12 cellular contexts compared by ENCODE assay signal in the genomic region with DNA sequence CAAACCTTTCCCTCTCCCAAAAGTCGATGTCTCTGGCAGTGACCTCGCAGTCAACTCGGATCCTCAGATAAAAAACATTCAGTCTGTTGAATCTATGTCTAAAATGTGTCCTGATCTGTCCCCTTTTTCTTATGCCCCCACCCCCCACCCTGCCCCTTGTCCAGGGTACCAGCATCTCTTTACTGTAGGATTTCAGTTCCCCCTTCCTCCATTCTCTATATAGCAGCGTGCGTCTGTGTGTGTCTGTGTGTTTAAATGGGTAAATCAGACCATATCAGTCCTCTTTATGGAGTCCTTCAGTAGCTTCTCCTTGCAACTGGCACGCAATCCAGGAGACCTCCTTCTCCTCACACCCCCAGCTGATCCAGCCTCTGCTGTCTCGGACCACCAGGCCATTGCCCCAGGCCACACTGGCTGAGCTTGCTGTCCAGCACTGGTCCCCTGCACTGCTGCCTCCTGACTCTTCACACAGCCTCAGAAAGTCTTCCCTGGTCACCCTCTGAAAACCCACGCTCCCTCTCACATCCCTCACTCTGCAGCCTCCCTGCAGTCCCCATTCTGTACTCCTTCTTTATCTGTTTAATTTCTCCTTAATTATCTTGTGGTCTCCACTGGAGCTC. TPM values are rescaled to one million over a fixed set of nuclear protein-coding genes. Genes with fewer than 3 reads are reported as not detected.
DNase-seq lines count a peak whose midpoint lies in the region; ATAC-seq and TF ChIP-seq lines count a peak whose summit lies in the region.
"Had no signal": no experiment of that assay in that cellular context is flagged by ENCODE, and none has a peak within 500 bp of the region (broad histone marks: within the 10 kb centered on the region; RNA-seq: fewer than 3 reads in every experiment).

No MANE protein-coding gene starts in this region.

- intact Hi-C loops in PC-3 (cut with micrococcal nuclease): no loop called here
- intact Hi-C loops in uterus (cut with DNase I; ENCODE audit: low total_unique reads): no loop called here

- H3F3A ChIP-seq in PC-3 (ENCODE audit: low read length, unreplicated experiment): peaks cover 20% of the 10 kb centered on the region

- POLR2A ChIA-PET in PC-3 (lab: Charles Lee; ENCODE audit: unreplicated experiment): no interaction called here

- peaks cover 35% of the 10 kb centered on the region for H3K4me1 Mint-ChIP-seq in stimulated activated naive CD8-positive, alpha-beta T cell treated with anti-CD3 and anti-CD28 coated beads, Interleukin-15, Interleukin-2, amounts not matched to agents 100 ng/mL and 50 ng/mL, for 24 hours (ENCODE audit: low read depth)

- 0 out of 2 replicates have a peak overlapping the region, but pooled peaks have one; percentile 68 for H3K9ac ChIP-seq in PC-3 (ENCODE audit: low read length)

- 87 to 88% methylated on average over 8 of the region's 8 CpGs for WGBS in upper lobe of left lung, 2 donors

- no TSS peak for BruUV-seq in PC-3 (replicated peaks; lab: Mats Ljungman, UMichigan)

- no peak for ATAC-seq in stimulated activated naive CD8-positive, alpha-beta T cell treated with anti-CD3 and anti-CD28 coated beads, Interleukin-15, Interleukin-2, amounts not matched to agents 100 U/mL and 50 U/mL, for 24 hours
- ATAC-seq in PC-3 (no peak), upper lobe of left lung (ENCODE audit: low FRiP score in 2 of 2) (no peak)

- no peaks in the 10 kb centered on the region for H3K9me3 Mint-ChIP-seq in stimulated activated naive CD8-positive, alpha-beta T cell treated with anti-CD3 and anti-CD28 coated beads, Interleukin-15, Interleukin-2, amounts not matched to agents 100 ng/mL and 50 ng/mL, for 24 hours

- H3K27ac Mint-ChIP-seq in stimulated activated naive CD8-positive, alpha-beta T cell treated with anti-CD3 and anti-CD28 coated beads, Interleukin-15, Interleukin-2, amounts not matched to agents 100 ng/mL and 50 ng/mL, for 24 hours: no peak overlapping the region

- TF ChIP-seq CTCF in PC-3 (conservative IDR thresholded peaks at IDR 0.05; ENCODE audit: low read depth, low read length) (no peak), fibroblast of mammary gland (conservative IDR thresholded peaks at IDR 0.05; ENCODE audit: control insufficient read depth, insufficient read depth, low read depth, low read length) (no peak), upper lobe of left lung (IDR thresholded peaks at IDR 0.05) (no peak), uterus (IDR thresholded peaks at IDR 0.05) (no peak)

- peaks cover 54% of the 10 kb centered on the region for H3K27me3 Mint-ChIP-seq in stimulated activated naive CD8-positive, alpha-beta T cell treated with anti-CD3 and anti-CD28 coated beads, Interleukin-15, Interleukin-2, amounts not matched to agents 100 ng/mL and 50 ng/mL, for 24 hours

- H3K9me3 ChIP-seq in PC-3 (ENCODE audit: low read length): no peaks in the 10 kb centered on the region
- no peaks in the 10 kb centered on the region for H3K9me3 ChIP-seq in upper lobe of left lung
- no peaks in the 10 kb centered on the region for H3K9me3 ChIP-seq in uterus
- H3K9me3 ChIP-seq: suprapubic skin had no signal

- peaks cover 22% of the 10 kb centered on the region for H3K4me1 ChIP-seq in PC-3 (ENCODE audit: insufficient read depth, low read length)
- H3K4me1 ChIP-seq in upper lobe of left lung: peaks cover 14 to 34% (median 24%) of the 10 kb centered on the region in 4 donors
- peaks cover 0 to 5% of the 10 kb centered on the region in 2 donors for H3K4me1 ChIP-seq in uterus

- CTCF ChIA-PET in PC-3 (lab: Charles Lee): no interaction called here

- H3K79me2 ChIP-seq in PC-3 (ENCODE audit: low read length): peaks cover 32% of the 10 kb centered on the region

- 0 out of 2 replicates have a peak, but pooled peaks cover 4% of the 10 kb centered on the region for H4K20me1 ChIP-seq in PC-3 (ENCODE audit: low read length)

- peak overlapping the region; percentile 74 for H3K4me3 Mint-ChIP-seq in stimulated activated naive CD8-positive, alpha-beta T cell treated with anti-CD3 and anti-CD28 coated beads, Interleukin-15, Interleukin-2, amounts not matched to agents 100 ng/mL and 50 ng/mL, for 24 hours

- H3K4me3 ChIP-seq in PC-3 (ENCODE audit: low read length) (peak overlapping the region; percentile 80), fibroblast of mammary gland (ENCODE audit: control insufficient read depth, low read depth, low read length) (peak overlapping the region; percentile 71), upper lobe of left lung (peak overlapping the region in 1 of 4 donors; percentile 82), uterus (peak overlapping the region in 1 of 2 donors; percentile 82)

- H3K27me3 ChIP-seq in PC-3 (ENCODE audit: low read length) (no peaks in the 10 kb centered on the region), upper lobe of left lung (no peaks in the 10 kb centered on the region), uterus (no peaks in the 10 kb centered on the region)
- H3K27me3 ChIP-seq: suprapubic skin had no signal

- no peak overlapping the region for H3K27ac ChIP-seq in PC-3 (ENCODE audit: low read length)
- no peak overlapping the region for H3K27ac ChIP-seq in upper lobe of left lung
- no peak overlapping the region for H3K27ac ChIP-seq in uterus

- H3K36me3 ChIP-seq in PC-3 (ENCODE audit: low read depth, low read length): peaks cover 6% of the 10 kb centered on the region; the same call in 1 of the 2 replicates
- H3K36me3 ChIP-seq in upper lobe of left lung: peaks cover 0 to 4% (median 0%) of the 10 kb centered on the region in 4 donors
- no peaks in the 10 kb centered on the region for H3K36me3 ChIP-seq in uterus

- no peaks in the 10 kb centered on the region for H3K9me2 ChIP-seq in PC-3 (replicated peaks; ENCODE audit: low read length)

- DNase-seq in stimulated activated naive CD8-positive, alpha-beta T cell treated with anti-CD3 and anti-CD28 coated beads, Interleukin-15, Interleukin-2, amounts not matched to agents 100 U/mL and 50 U/mL, for 24 hours: no peak
- DNase-seq in PC-3: no peak
- no peak for DNase-seq in fibroblast of mammary gland (ENCODE audit: low read depth)
- DNase-seq in hypothalamus (lab: John Stamatoyannopoulos, UW): no peak
- no peak for DNase-seq in upper lobe of left lung
- DNase-seq in uterus: no peak
- DNase-seq in putamen (ENCODE audit: low spot score): no peak
- DNase-seq: activated CD4-positive, CD25-positive, alpha-beta regulatory T cell; kidney; NCI-H446 treated with DMSO at 0.1 percent for 48 hours had no signal

- H3K4me2 ChIP-seq in PC-3 (ENCODE audit: low read length): peak overlapping the region; percentile 97

- no peak for TF ChIP-seq EP300 in upper lobe of left lung (IDR thresholded peaks at IDR 0.05)

- TF ChIP-seq POLR2A in upper lobe of left lung (IDR thresholded peaks at IDR 0.05) (no peak), uterus (IDR thresholded peaks at IDR 0.05) (no peak)

- H3K36me3 Mint-ChIP-seq in stimulated activated naive CD8-positive, alpha-beta T cell treated with anti-CD3 and anti-CD28 coated beads, Interleukin-15, Interleukin-2, amounts not matched to agents 100 ng/mL and 50 ng/mL, for 24 hours (ENCODE audit: low read depth): no peaks in the 10 kb centered on the region

- H2AFZ ChIP-seq in PC-3 (ENCODE audit: low read length): no peak overlapping the region

RNA-seq across cellular contexts. Expression of a gene that starts 1.5 kb away (rescaled TPM):
- total RNA-seq in PC-3 (2014; rRNA removed) (7.0 and 11.4 TPM in 2 replicates), upper lobe of left lung (10 to 100 TPM; 15.0 to 47.1 (median 31.2) TPM), uterus (10 to 100 TPM in 2 of 4 donors, 1 to 10 TPM in 2; 2.6 to 36.6 (median 13.1) TPM)

RNA-seq across cellular contexts. Expression of a gene that starts 41.0 kb away (rescaled TPM):
- total RNA-seq in PC-3 (2014; rRNA removed) (5,398 and 6,043 TPM in 2 replicates), upper lobe of left lung (10 to 100 TPM in 5 of 6 donors, 1 to 10 TPM in 1; 3.6 to 41.5 (median 14.1) TPM), uterus (10 to 100 TPM; 15.6 to 55.2 (median 26.4) TPM)

Comparison
In these comparisons a context has a peak if more than half of its experiments do, and no peak if none do; other contexts are left out.
1. RNA of a gene that starts 41.0 kb away (total RNA-seq): 5,398 to 6,043 TPM in PC-3; 15.6 to 55.2 TPM in uterus and 3.6 to 41.5 TPM in upper lobe of left lung; every median in the first group is over 10 times any median in the second.